ENCODE assay signal across 8 cellular contexts in genomic region chr1:220956861-220957605, GRCh38.
DNase-seq lines count a peak whose midpoint lies in the region; ATAC-seq and TF ChIP-seq lines count a peak whose summit lies in the region.

No MANE protein-coding gene starts in this region.

- no peaks in the 10 kb centered on the region for H3K36me3 Mint-ChIP-seq in stimulated activated effector memory CD8-positive, alpha-beta T cell treated with anti-CD3 and anti-CD28 coated beads, Interleukin-12 subunit alpha, Interleukin-12 subunit beta, amount 100 ng/mL, for 72 hours

- H3K4me2 ChIP-seq in smooth muscle cell = peak overlapping the region; percentile 53

- no peak overlapping the region for H3K27ac Mint-ChIP-seq in stimulated activated effector memory CD8-positive, alpha-beta T cell treated with anti-CD3 and anti-CD28 coated beads, Interleukin-12 subunit alpha, Interleukin-12 subunit beta, amount 100 ng/mL, for 72 hours

- no peak overlapping the region for H2AFZ ChIP-seq in smooth muscle cell (ENCODE audit: low read depth)

- H3K9ac ChIP-seq in smooth muscle cell (ENCODE audit: low read depth) = peak overlapping the region; percentile 78

- no peaks in the 10 kb centered on the region for H3K36me3 ChIP-seq in smooth muscle cell (ENCODE audit: low read depth)

- H3K4me1 Mint-ChIP-seq in stimulated activated effector memory CD8-positive, alpha-beta T cell treated with anti-CD3 and anti-CD28 coated beads, Interleukin-12 subunit alpha, Interleukin-12 subunit beta, amount 100 ng/mL, for 72 hours = no peaks in the 10 kb centered on the region

- DNase-seq in H4 (ENCODE audit: low spot score) = peak; percentile 84
- peak; percentile 87 for DNase-seq in SIG-M5 treated with dmso at 0.1 percent for 504 hours (lab: John Stamatoyannopoulos, UW; ENCODE audit: unreplicated experiment)
- peak; percentile 98 for DNase-seq in foreskin fibroblast
- peak; percentile 15 for DNase-seq in smooth muscle cell (lab: John Stamatoyannopoulos, UW; ENCODE audit: unreplicated experiment)
- no peak for DNase-seq in RPMI8226
- DNase-seq in NK-92 treated with Interleukin-12 subunit alpha and Interleukin-12 subunit beta, amount 100 ng/mL, for 24 hours (lab: John Stamatoyannopoulos, UW) = no peak
- no peak for DNase-seq in stimulated activated effector memory CD8-positive, alpha-beta T cell treated with anti-CD3 and anti-CD28 coated beads, Interleukin-12 subunit alpha, Interleukin-12 subunit beta, amount 100 ng/mL, for 72 hours (ENCODE audit: low spot score in 2 of 2)
- no peak for DNase-seq in NCI-H1105 (lab: John Stamatoyannopoulos, UW)

- peak overlapping the region; percentile 94 for H3K27ac ChIP-seq in smooth muscle cell (ENCODE audit: low read depth)

- peaks cover 6% of the 10 kb centered on the region for H3K4me1 ChIP-seq in smooth muscle cell (ENCODE audit: low read depth)

- no peaks in the 10 kb centered on the region for H3K9me3 ChIP-seq in smooth muscle cell (replicated peaks; ENCODE audit: low read depth)

- H3K4me3 Mint-ChIP-seq in stimulated activated effector memory CD8-positive, alpha-beta T cell treated with anti-CD3 and anti-CD28 coated beads, Interleukin-12 subunit alpha, Interleukin-12 subunit beta, amount 100 ng/mL, for 72 hours = no peak overlapping the region

- H3K27me3 ChIP-seq in smooth muscle cell (ENCODE audit: low read depth) = no peaks in the 10 kb centered on the region

- H3K79me2 ChIP-seq in smooth muscle cell (ENCODE audit: low read depth) = no peaks in the 10 kb centered on the region

- TF ChIP-seq CTCF in foreskin fibroblast (IDR thresholded peaks at IDR 0.05; ENCODE audit: low read depth, low read length) (no peak), smooth muscle cell (IDR thresholded peaks at IDR 0.05; ENCODE audit: borderline replicate concordance, insufficient read depth, poor library complexity, severe bottlenecking) (no peak)

- no peak for ATAC-seq in stimulated activated effector memory CD8-positive, alpha-beta T cell treated with anti-CD3 and anti-CD28 coated beads, Interleukin-12 subunit alpha, Interleukin-12 subunit beta, amount 100 ng/mL, for 72 hours

- no peaks in the 10 kb centered on the region for H4K20me1 ChIP-seq in smooth muscle cell (ENCODE audit: low read depth)

- H3K9me3 Mint-ChIP-seq in stimulated activated effector memory CD8-positive, alpha-beta T cell treated with anti-CD3 and anti-CD28 coated beads, Interleukin-12 subunit alpha, Interleukin-12 subunit beta, amount 100 ng/mL, for 72 hours = peaks cover 4% of the 10 kb centered on the region

- peaks cover 7% of the 10 kb centered on the region for H3F3A ChIP-seq in smooth muscle cell (ENCODE audit: low read depth)

- H3K4me3 ChIP-seq in foreskin fibroblast (ENCODE audit: low read depth in 1 of 2, low read length in 2 of 2) (no peak overlapping the region), smooth muscle cell (no peak overlapping the region)

- WGBS in smooth muscle cell (ENCODE audit: low lambda C conversion rate) = 4% methylated on average over 4 of the region's 4 CpGs

Comparison
In these comparisons a context has a peak if more than half of its experiments do, and no peak if none do; other contexts are left out.
1. DNase-seq: peak in H4 (single experiment), SIG-M5 treated with dmso at 0.1 percent for 504 hours (single experiment), foreskin fibroblast (2 of 2) and smooth muscle cell (single experiment); none in RPMI8226 (single experiment), NK-92 treated with Interleukin-12 subunit alpha and Interleukin-12 subunit beta, amount 100 ng/mL, for 24 hours (single experiment), stimulated activated effector memory CD8-positive, alpha-beta T cell treated with anti-CD3 and anti-CD28 coated beads, Interleukin-12 subunit alpha, Interleukin-12 subunit beta, amount 100 ng/mL, for 72 hours (0 of 2) and NCI-H1105 (single experiment).